Comparison of ENCODE assay signal across 8 cellular contexts in genomic region chr15:22254409-22255040, GRCh38.
DNase-seq lines count a peak whose midpoint lies in the region; ATAC-seq and TF ChIP-seq lines count a peak whose summit lies in the region.
"Not testable (repeated sequence)": the region's sequence is repeated elsewhere in the genome, so short reads cannot be mapped to it uniquely, and the experiment has no call there.

No MANE protein-coding gene starts in this region.

- not testable (repeated sequence) for H3K27me3 ChIP-seq in CD8-positive, alpha-beta memory T cell (ENCODE audit: insufficient read depth, low read length, poor library complexity, severe bottlenecking); KMS-11 (ENCODE audit: insufficient read depth, low read depth)

- peak overlapping the region; percentile 17 to 93 (median 52) for H3K27ac Mint-ChIP-seq in CD8-positive, alpha-beta memory T cell
- H3K27ac Mint-ChIP-seq in activated CD8-positive, alpha-beta T cell treated with anti-CD3 and anti-CD28 coated beads for 36 hours; memory B cell: not testable (repeated sequence)

- H3K4me3 Mint-ChIP-seq in CD8-positive, alpha-beta memory T cell = peak overlapping the region in 6 of 7 donors; percentile 45 to 78 (median 66)
- not testable (repeated sequence) for H3K4me3 Mint-ChIP-seq in activated CD8-positive, alpha-beta T cell treated with anti-CD3 and anti-CD28 coated beads for 36 hours
- peak overlapping the region; percentile 24 for H3K4me3 Mint-ChIP-seq in memory B cell

- H2AFZ ChIP-seq in KMS-11 (ENCODE audit: low read depth) = peak overlapping the region; percentile 26; the same call in 1 of the 2 replicates

- ATAC-seq in GM19023 (IDR thresholded peaks at IDR 0.05; ENCODE audit: unreplicated experiment) (peak; percentile 37), GM21423 (IDR thresholded peaks at IDR 0.05; ENCODE audit: unreplicated experiment) (peak; percentile 32), HG02642 (IDR thresholded peaks at IDR 0.05; ENCODE audit: poor library complexity, unreplicated experiment) (peak; percentile 44), HG03066 (IDR thresholded peaks at IDR 0.05; ENCODE audit: low read depth, unreplicated experiment) (peak; percentile 49), memory B cell (ENCODE audit: low read depth) (peak; percentile 39)
- ATAC-seq in activated CD8-positive, alpha-beta T cell treated with anti-CD3 and anti-CD28 coated beads for 36 hours = peak; percentile 11

- not testable (repeated sequence) for DNase-seq in CD8-positive, alpha-beta memory T cell; activated CD8-positive, alpha-beta T cell treated with anti-CD3 and anti-CD28 coated beads for 36 hours; memory B cell (ENCODE audit: low spot score in 2 of 2)

- TF ChIP-seq CTCF in KMS-11 (conservative IDR thresholded peaks at IDR 0.05; ENCODE audit: low read depth, low read length); activated CD8-positive, alpha-beta T cell treated with anti-CD3 and anti-CD28 coated beads for 36 hours (IDR thresholded peaks at IDR 0.05): not testable (repeated sequence)

- intact Hi-C loops in activated CD8-positive, alpha-beta T cell treated with anti-CD3 and anti-CD28 coated beads for 36 hours (cut with micrococcal nuclease) = not testable (repeated sequence)

- CTCF ChIA-PET in CD8-positive, alpha-beta memory T cell (lab: Charles Lee); activated CD8-positive, alpha-beta T cell treated with anti-CD3 and anti-CD28 coated beads for 36 hours (lab: Charles Lee): not testable (repeated sequence)

- H3K4me1 Mint-ChIP-seq in CD8-positive, alpha-beta memory T cell = peaks cover 32 to 38% (median 35%) of the 10 kb centered on the region in 3 donors
- H3K4me1 Mint-ChIP-seq in activated CD8-positive, alpha-beta T cell treated with anti-CD3 and anti-CD28 coated beads for 36 hours (ENCODE audit: low read depth) = peaks cover 19% of the 10 kb centered on the region
- peaks cover 24% of the 10 kb centered on the region for H3K4me1 Mint-ChIP-seq in memory B cell

- POLR2A ChIA-PET in CD8-positive, alpha-beta memory T cell (lab: Charles Lee); activated CD8-positive, alpha-beta T cell treated with anti-CD3 and anti-CD28 coated beads for 36 hours (lab: Charles Lee): not testable (repeated sequence)

- not testable (repeated sequence) for H3K79me2 ChIP-seq in KMS-11 (ENCODE audit: insufficient read depth, low read depth)

- H3K4me1 ChIP-seq in CD8-positive, alpha-beta memory T cell (ENCODE audit: insufficient read depth, low read length) = peaks cover 20% of the 10 kb centered on the region
- H3K4me1 ChIP-seq in KMS-11 (ENCODE audit: low read depth, poor library complexity, severe bottlenecking) = peaks cover 11% of the 10 kb centered on the region

- not testable (repeated sequence) for H3K9ac ChIP-seq in KMS-11

- H3K9me3 Mint-ChIP-seq in CD8-positive, alpha-beta memory T cell; activated CD8-positive, alpha-beta T cell treated with anti-CD3 and anti-CD28 coated beads for 36 hours; memory B cell: not testable (repeated sequence)

- not testable (repeated sequence) for H3K36me3 ChIP-seq in CD8-positive, alpha-beta memory T cell (ENCODE audit: insufficient read depth, low read length); KMS-11 (ENCODE audit: insufficient read depth)

- not testable (repeated sequence) for H3K36me3 Mint-ChIP-seq in CD8-positive, alpha-beta memory T cell; activated CD8-positive, alpha-beta T cell treated with anti-CD3 and anti-CD28 coated beads for 36 hours (ENCODE audit: low read depth); memory B cell

- H3K27me3 Mint-ChIP-seq in CD8-positive, alpha-beta memory T cell; memory B cell: not testable (repeated sequence)
- peaks cover 12% of the 10 kb centered on the region for H3K27me3 Mint-ChIP-seq in activated CD8-positive, alpha-beta T cell treated with anti-CD3 and anti-CD28 coated beads for 36 hours

- peak overlapping the region; percentile 60 for H3K4me2 ChIP-seq in KMS-11

- H3K9me3 ChIP-seq in CD8-positive, alpha-beta memory T cell (ENCODE audit: low read length) = not testable (repeated sequence)

- not testable (repeated sequence) for H4K20me1 ChIP-seq in KMS-11 (ENCODE audit: insufficient read depth)

- not testable (repeated sequence) for H3K4me3 ChIP-seq in CD8-positive, alpha-beta memory T cell (ENCODE audit: low read length); KMS-11 (IDR thresholded peaks at IDR 0.05; ENCODE audit: insufficient read depth, low read depth, low read length)

- not testable (repeated sequence) for H3K27ac ChIP-seq in CD8-positive, alpha-beta memory T cell (ENCODE audit: low read depth, low read length); KMS-11
